11 cellular contexts compared by ENCODE assay signal in genomic region chr6:159863341-159863740, GRCh38. TPM values are rescaled to one million over a fixed set of nuclear protein-coding genes. Genes with fewer than 3 reads are reported as not detected.
DNase-seq lines count a peak whose midpoint lies in the region; ATAC-seq, FAIRE-seq and TF ChIP-seq lines count a peak whose summit lies in the region.
"Not testable (repeated sequence)": the region's sequence is repeated elsewhere in the genome, so short reads cannot be mapped to it uniquely, and the experiment has no call there.
"Had no signal": no experiment of that assay in that cellular context is flagged by ENCODE, and none has a peak within 500 bp of the region (broad histone marks: within the 10 kb centered on the region; RNA-seq: fewer than 3 reads in every experiment).

No MANE protein-coding gene starts in this region.

- not testable (repeated sequence) for TF ChIP-seq EP300 in A549 (IDR thresholded peaks at IDR 0.05)

- not testable (repeated sequence) for H3K9me3 ChIP-seq in A549

- H3K27ac Mint-ChIP-seq in progenitor cell of endocrine pancreas, result not testable (repeated sequence)

- POLR2A ChIA-PET in A549 (lab: Yijun Ruan, JAX); GM10248 (lab: Yijun Ruan, JAX): not testable (repeated sequence)

- not testable (repeated sequence) for H3K4me3 ChIP-seq in A549; choroid plexus epithelial cell (ENCODE audit: low read depth, low read length)

- not testable (repeated sequence) for H3K9me3 Mint-ChIP-seq in progenitor cell of endocrine pancreas (ENCODE audit: low read depth)

- peak; percentile 85 to 90; a peak in 5 of 6 replicates for ATAC-seq in A549

- peak; percentile 54 to 57 for DNase-seq in A549 (ENCODE audit: low read depth in 1 of 2, low spot score in 1 of 2)
- peak; percentile 65 for DNase-seq in GM10248 (ENCODE audit: extremely low spot score)
- peak; percentile 41 for DNase-seq in HuH-7.5 (ENCODE audit: low spot score)
- peak; percentile 16 to 59 for DNase-seq in NCI-H446 (lab: John Stamatoyannopoulos, UW)
- peak; percentile 85 for DNase-seq in choroid plexus epithelial cell (ENCODE audit: low read depth)
- DNase-seq in iPS DF 19.7 (ENCODE audit: low read depth, low spot score), result peak; percentile 12
- DNase-seq in progenitor cell of endocrine pancreas (ENCODE audit: low spot score, unreplicated experiment), result not testable (repeated sequence)

- not testable (repeated sequence) for TF ChIP-seq POLR2A in A549 (IDR thresholded peaks at IDR 0.05; ENCODE audit: low read length)

- not testable (repeated sequence) for FAIRE-seq in A549 (lab: Jason Lieb, UNC)
- FAIRE-seq in TTC549 (lab: Jason Lieb, UNC), result peak; percentile 61

- H3K27me3 Mint-ChIP-seq in progenitor cell of endocrine pancreas, result peaks cover 12% of the 10 kb centered on the region

- peak; percentile 85 to 86 for TF ChIP-seq RAD21 in A549 (conservative IDR thresholded peaks at IDR 0.05 in 1 of 2, IDR thresholded peaks at IDR 0.05 in 1 of 2)

- H3K4me2 ChIP-seq in A549, result not testable (repeated sequence)

- peak overlapping the region in 1 of 2 experiments; percentile 66; a peak in 2 of 6 replicates for H3K27ac ChIP-seq in A549

- 3% methylated on average over 5 of the region's 5 CpGs for WGBS in A549 (ENCODE audit: missing lambda C conversion rate)

- not testable (repeated sequence) for H3K4me3 Mint-ChIP-seq in progenitor cell of endocrine pancreas (ENCODE audit: low read depth)

- not testable (repeated sequence) for H3K36me3 Mint-ChIP-seq in progenitor cell of endocrine pancreas (ENCODE audit: insufficient read depth)

- CTCF ChIA-PET in A549 (lab: Yijun Ruan, JAX) (interaction anchor here (0.6 to 2.6 kb wide), 27 partner anchors 8 to 676 kb away, joined by 3 to 23 read pairs (median 4); no protein-coding TSS in a partner anchor), GM10248 (lab: Yijun Ruan, JAX) (interaction anchor here (0.6 to 1.7 kb wide), 19 partner anchors 10 to 671 kb away, joined by 3 to 21 read pairs (median 3); no protein-coding TSS in a partner anchor)

- not testable (repeated sequence) for H3K4me1 ChIP-seq in A549

- not testable (repeated sequence) for H3K4me1 Mint-ChIP-seq in progenitor cell of endocrine pancreas (ENCODE audit: low read depth)

- peak; percentile 63 for TF ChIP-seq CTCF in A549 (IDR thresholded peaks at IDR 0.05)
- TF ChIP-seq CTCF in GM10248 (IDR thresholded peaks at IDR 0.05; ENCODE audit: control extremely low read depth, extremely low read depth, low read depth, missing control alignments), result peak; percentile 49
- TF ChIP-seq CTCF in choroid plexus epithelial cell (conservative IDR thresholded peaks at IDR 0.05; ENCODE audit: low read depth, low read length), result peak; percentile 66
- TF ChIP-seq CTCF in progenitor cell of endocrine pancreas (IDR thresholded peaks at IDR 0.05; ENCODE audit: unreplicated experiment), result peak; percentile 67

TF ChIP-seq in A549, 52 proteins besides CTCF, POLR2A, EP300 and RAD21:
- TF ChIP-seq SMC3 (IDR thresholded peaks at IDR 0.05), result peak; percentile 77

RNA-seq across cellular contexts. Expression of gene MAS1, which starts 27.4 kb away (rescaled TPM):
- polyA plus RNA-seq in A549 (2011; rRNA removed) (not detected in 2 replicates), A549 (2017; fragmentation: RNase III; extraction: RNeasy Plus Mini Kit Qiagen cat#74134 plus additional on column Dnase treatment) (not detected in 3 replicates)
- not detected in 2 replicates for polyA plus RNA-seq in A549 (2012; cell fraction: cytosol; rRNA removed)
- polyA plus RNA-seq in A549 (2012; cell fraction: nucleus; rRNA removed), result not detected in 2 replicates
- polyA minus RNA-seq in A549 (2011; rRNA and poly(A)+ RNA removed), result not detected in 2 replicates
- total RNA-seq in progenitor cell of endocrine pancreas, result not detected in 2 replicates
- total RNA-seq: CD8-positive, alpha-beta memory T cell; mesothelial cell of epicardium had no signal
- polyA plus RNA-seq: CD8-positive, alpha-beta memory T cell; IgD-negative memory B cell had no signal
